Comparison of ENCODE assay signal across 22 cellular contexts in the genomic region with DNA sequence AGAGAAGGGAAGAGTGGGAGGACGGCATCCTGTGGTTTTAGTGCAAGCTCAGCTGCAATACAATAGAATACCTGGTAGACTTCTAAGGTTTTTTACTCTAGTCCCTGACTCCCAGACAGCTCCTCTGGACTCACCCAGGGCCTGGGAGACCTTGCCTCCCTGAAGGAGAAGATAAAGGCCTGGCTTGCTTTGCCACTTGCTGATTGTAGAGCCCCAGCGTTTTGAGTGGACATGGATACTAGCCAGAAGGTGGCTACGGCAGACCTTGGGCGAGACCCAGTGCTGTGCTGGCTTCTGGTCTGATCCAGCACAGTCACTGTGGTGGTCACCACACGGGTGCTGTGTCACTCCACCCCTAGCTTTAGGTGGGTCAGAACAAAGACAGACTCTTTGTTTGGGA.
A peak's percentile ranks its signal among the peaks of the same experiment; 100 is the strongest.
DNase-seq lines count a peak whose midpoint lies in the region; ATAC-seq, FAIRE-seq and TF ChIP-seq lines count a peak whose summit lies in the region.
"Had no signal": no experiment of that assay in that cellular context is flagged by ENCODE, and none has a peak within 500 bp of the region (broad histone marks: within the 10 kb centered on the region; RNA-seq: fewer than 3 reads in every experiment).

No MANE protein-coding gene starts in this region.

- 43 to 47% methylated on average over 5 of the region's 5 CpGs for WGBS in body of pancreas, 2 donors
- 89% methylated on average over 5 of the region's 5 CpGs; no CpG with 5 or more reads in 1 of the 2 experiments for WGBS in H1 (ENCODE audit: extremely low coverage in 1 of 2, insufficient coverage in 1 of 2, insufficient read length in 1 of 2, insufficient replicate concordance in 2 of 2, low coverage in 1 of 2, low lambda C conversion rate in 2 of 2, missing lambda C conversion rate in 1 of 2), 2 experiments
- 45 to 47% methylated on average over 5 of the region's 5 CpGs for WGBS in pancreas, 2 donors
- 76% methylated on average over 5 of the region's 5 CpGs for WGBS in suprapubic skin

- H3K27ac ChIP-seq in body of pancreas (peak overlapping the region in 3 of 4 donors; percentile 38 to 53 (median 41)), H1 (ENCODE audit: low read depth, low read length) (no peak overlapping the region), pancreas (no peak overlapping the region), suprapubic skin (no peak overlapping the region)
- H3K27ac ChIP-seq: BLaER1 had no signal

- no peaks in the 10 kb centered on the region for H3K36me3 ChIP-seq in body of pancreas (replicated peaks in 1 of 2; ENCODE audit: insufficient read depth in 1 of 2, low read depth in 2 of 2)
- no peaks in the 10 kb centered on the region for H3K36me3 ChIP-seq in H1 (ENCODE audit: control insufficient read depth in 2 of 4, insufficient read depth in 4 of 4, low read length in 3 of 4)
- no peaks in the 10 kb centered on the region for H3K36me3 ChIP-seq in pancreas
- H3K36me3 ChIP-seq in suprapubic skin, result no peaks in the 10 kb centered on the region
- H3K36me3 ChIP-seq: BE2C, BLaER1 had no signal

- H2BK12ac ChIP-seq in H1 (ENCODE audit: low read depth, low read length), result no peak overlapping the region

- no peak overlapping the region for H2BK20ac ChIP-seq in H1 (ENCODE audit: low read length)

- no peak overlapping the region for H3K14ac ChIP-seq in H1 (ENCODE audit: insufficient read length)

- H3K4ac ChIP-seq in H1 (replicated peaks; ENCODE audit: insufficient read length, low read depth, low read length), result no peak overlapping the region

- no peak for TF ChIP-seq POLR2A in body of pancreas (IDR thresholded peaks at IDR 0.05)
- TF ChIP-seq POLR2A in H1 (IDR thresholded peaks at IDR 0.05; ENCODE audit: control extremely low read depth in 1 of 2, low read depth in 2 of 2, low read length in 2 of 2), result no peak
- no peak for TF ChIP-seq POLR2A in suprapubic skin (IDR thresholded peaks at IDR 0.05)

- H3K23me2 ChIP-seq in H1 (ENCODE audit: low read depth, low read length), result no peaks in the 10 kb centered on the region

- TF ChIP-seq RAD21 in H1 (IDR thresholded peaks at IDR 0.05 in 1 of 2, conservative IDR thresholded peaks at IDR 0.05 in 1 of 2; ENCODE audit: low read depth in 2 of 2, low read length in 2 of 2), result no peak

- no peak overlapping the region for H2AFZ ChIP-seq in H1 (ENCODE audit: low read length)

- no peak overlapping the region for H2BK5ac ChIP-seq in H1 (ENCODE audit: low read depth, low read length)

- no peak overlapping the region for H2BK120ac ChIP-seq in H1 (replicated peaks; ENCODE audit: low read depth, low read length)

- DNase-seq in body of pancreas (peak; percentile 30 to 61 (median 41)), H1 (ENCODE audit: low read depth in 1 of 2, low spot score in 2 of 2) (peak in 1 of 2 experiments; percentile 31), pancreas (peak in 4 of 6 donors; percentile 23 to 37 (median 29)), suprapubic skin (ENCODE audit: low spot score in 2 of 2) (no peak)
- DNase-seq in activated CD4-positive, CD25-positive, alpha-beta regulatory T cell (lab: John Stamatoyannopoulos, UW), result no peak
- DNase-seq: 8988T; ACHN; BE2C; C1 segment of cervical spinal cord; Caco-2; Calu3; CD4-positive, alpha-beta T cell; CD8-positive, alpha-beta T cell; DMS79 treated with DMSO at 0.1 percent for 48 hours; GF-D8 had no signal

- H3K56ac ChIP-seq in H1 (replicated peaks; ENCODE audit: insufficient read length, low read depth, low read length), result peak overlapping the region; percentile 30

- no peak overlapping the region for H4K91ac ChIP-seq in H1 (replicated peaks; ENCODE audit: insufficient read length, low read length)

- no peak overlapping the region for H2BK15ac ChIP-seq in H1 (ENCODE audit: low read length)

- ATAC-seq in body of pancreas, result peak; percentile 53
- ATAC-seq in pancreas, result peak; percentile 52 to 81 (median 76)
- no peak for ATAC-seq in HG02588 (IDR thresholded peaks at IDR 0.05; ENCODE audit: unreplicated experiment)
- ATAC-seq: CD8-positive, alpha-beta T cell had no signal

- no peak overlapping the region for H2AK5ac ChIP-seq in H1 (ENCODE audit: low read depth, low read length)

- no peaks in the 10 kb centered on the region for H3K79me2 ChIP-seq in H1 (ENCODE audit: control insufficient read depth in 1 of 2, insufficient read depth in 2 of 2, low read length in 2 of 2)

- TF ChIP-seq EP300 in H1 (IDR thresholded peaks at IDR 0.05; ENCODE audit: borderline replicate concordance in 1 of 2, low read depth in 2 of 2, low read length in 2 of 2) (no peak), suprapubic skin (IDR thresholded peaks at IDR 0.05) (no peak)

- no peak overlapping the region for H3K9ac ChIP-seq in H1 (replicated peaks in 1 of 4; ENCODE audit: extremely low read depth in 1 of 4, low read depth in 3 of 4, low read length in 3 of 4)
- H3K9ac ChIP-seq: BLaER1 had no signal

- no peak for FAIRE-seq in H1 (lab: Jason Lieb, UNC)
- FAIRE-seq in pancreas (lab: Jason Lieb, UNC), result no peak
- FAIRE-seq: A204.1, D721Med, G401.6, GM12891, GM19239 had no signal

- H4K5ac ChIP-seq in H1 (ENCODE audit: insufficient read length, low read depth, low read length), result no peak overlapping the region

- POLR2A ChIA-PET in H1 (lab: Charles Lee; ENCODE audit: partially characterized antibody), result no interaction called here

- H3K4me3 ChIP-seq in body of pancreas (no peak overlapping the region), H1 (ENCODE audit: extremely low read depth in 1 of 4, insufficient read depth in 2 of 4, low read depth in 3 of 4, low read length in 4 of 4) (no peak overlapping the region), pancreas (no peak overlapping the region), suprapubic skin (no peak overlapping the region)
- H3K4me3 ChIP-seq: BLaER1 had no signal

- H3K9me3 ChIP-seq in body of pancreas (no peaks in the 10 kb centered on the region), H1 (ENCODE audit: insufficient read depth in 2 of 2, low read depth in 1 of 2, low read length in 1 of 2) (no peaks in the 10 kb centered on the region), pancreas (no peaks in the 10 kb centered on the region), suprapubic skin (no peaks in the 10 kb centered on the region)
- H3K9me3 ChIP-seq: BE2C, Caco-2 had no signal

- no peak overlapping the region for H3K23ac ChIP-seq in H1 (ENCODE audit: insufficient read length)

- no peak overlapping the region for H3K4me2 ChIP-seq in H1 (ENCODE audit: insufficient read depth in 1 of 2, low read depth in 2 of 2, low read length in 2 of 2)
- H3K4me2 ChIP-seq: BLaER1 had no signal

- CTCF ChIA-PET in H1 (lab: Charles Lee; ENCODE audit: partially characterized antibody), result no interaction called here

- TF ChIP-seq CTCF in body of pancreas (IDR thresholded peaks at IDR 0.05) (no peak), H1 (IDR thresholded peaks at IDR 0.05; ENCODE audit: control extremely low read depth in 1 of 3, insufficient read depth in 1 of 3, low read depth in 1 of 3, low read length in 3 of 3) (no peak), pancreas (IDR thresholded peaks at IDR 0.05) (no peak), suprapubic skin (IDR thresholded peaks at IDR 0.05) (no peak)

- intact Hi-C loops in body of pancreas (cut with DNase I), result no loop called here
- intact Hi-C loops in pancreas (cut with DNase I), result no loop called here

- H3K4me1 ChIP-seq in body of pancreas, result peaks cover 18% of the 10 kb centered on the region
- no peaks in the 10 kb centered on the region for H3K4me1 ChIP-seq in H1 (replicated peaks in 1 of 4; ENCODE audit: control insufficient read depth in 3 of 4, insufficient read depth in 4 of 4, low read length in 3 of 4)
- H3K4me1 ChIP-seq in pancreas, result peaks cover 0 to 5% (median 0%) of the 10 kb centered on the region in 3 donors
- H3K4me1 ChIP-seq in suprapubic skin, result no peaks in the 10 kb centered on the region
- H3K4me1 ChIP-seq: BE2C, BLaER1, Caco-2 had no signal

- H4K20me1 ChIP-seq in H1 (replicated peaks in 1 of 2; ENCODE audit: control insufficient read depth in 1 of 2, insufficient read depth in 2 of 2, low read length in 2 of 2), result no peaks in the 10 kb centered on the region
- H4K20me1 ChIP-seq: BLaER1 had no signal

- no peak overlapping the region; the same call in 1 of the 2 replicates for H3K18ac ChIP-seq in H1 (ENCODE audit: extremely low read depth, low read length)

- H3K27me3 ChIP-seq in body of pancreas, result no peaks in the 10 kb centered on the region
- no peaks in the 10 kb centered on the region for H3K27me3 ChIP-seq in H1 (replicated peaks in 1 of 4; ENCODE audit: control insufficient read depth in 3 of 4, extremely low read depth in 1 of 4, insufficient read depth in 3 of 4, low read length in 3 of 4)
- no peaks in the 10 kb centered on the region for H3K27me3 ChIP-seq in pancreas
- no peaks in the 10 kb centered on the region for H3K27me3 ChIP-seq in suprapubic skin
- H3K27me3 ChIP-seq: BE2C, BLaER1 had no signal

- H3K79me1 ChIP-seq in H1 (ENCODE audit: low read depth, low read length), result no peaks in the 10 kb centered on the region

- H4K8ac ChIP-seq in H1 (ENCODE audit: extremely low read depth, insufficient read depth, low read length), result no peak overlapping the region

TF ChIP-seq in H1, 55 proteins besides CTCF, POLR2A, EP300 and RAD21:
- TF ChIP-seq GTF2F1 (IDR thresholded peaks at IDR 0.05; ENCODE audit: borderline replicate concordance, low read depth, low read length), result no peak
- TF ChIP-seq PHF8 (conservative IDR thresholded peaks at IDR 0.05; ENCODE audit: low read depth, low read length), result no peak
- no peak for TF ChIP-seq TBP (IDR thresholded peaks at IDR 0.05; ENCODE audit: low read depth, low read length)

Comparison
In these comparisons a context has a peak if more than half of its experiments do, and no peak if none do; other contexts are left out.
1. DNase-seq: peak in body of pancreas (4 of 4) and pancreas (4 of 6); none in suprapubic skin (0 of 2) and activated CD4-positive, CD25-positive, alpha-beta regulatory T cell (0 of 4).
2. H3K27ac ChIP-seq: peak in body of pancreas (3 of 4); none in H1 (single experiment), pancreas (0 of 4) and suprapubic skin (single experiment).